Comparison of ENCODE assay signal across 1 cellular context in the genomic region with DNA sequence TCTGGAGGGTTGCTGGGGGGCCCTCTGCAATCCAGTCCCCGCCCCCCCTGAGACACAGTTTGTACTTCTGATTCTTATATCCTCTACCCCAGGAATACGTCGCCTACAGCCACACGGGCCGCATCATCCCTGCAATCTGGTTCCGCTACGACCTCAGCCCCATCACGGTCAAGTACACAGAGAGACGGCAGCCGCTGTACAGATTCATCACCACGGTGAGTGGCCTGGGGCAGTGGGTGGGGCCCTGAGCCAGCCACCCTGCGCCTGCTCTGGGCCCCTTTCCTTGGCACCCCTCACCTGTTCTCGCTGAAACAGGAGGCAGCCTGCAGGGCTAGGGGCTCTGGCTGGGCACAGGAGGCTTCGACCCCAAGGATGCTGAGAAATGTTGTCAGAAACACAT.
TF ChIP-seq lines count a peak whose summit lies in the region.

No MANE protein-coding gene starts in this region.

TF ChIP-seq in HepG2, 621 proteins besides CTCF, POLR2A, EP300 and RAD21:
- TF ChIP-seq AGO2 (optimal IDR thresholded peaks at IDR 0.05; ENCODE audit: low read depth, low read length) = peak; percentile 34
- TF ChIP-seq, protein P1, sequence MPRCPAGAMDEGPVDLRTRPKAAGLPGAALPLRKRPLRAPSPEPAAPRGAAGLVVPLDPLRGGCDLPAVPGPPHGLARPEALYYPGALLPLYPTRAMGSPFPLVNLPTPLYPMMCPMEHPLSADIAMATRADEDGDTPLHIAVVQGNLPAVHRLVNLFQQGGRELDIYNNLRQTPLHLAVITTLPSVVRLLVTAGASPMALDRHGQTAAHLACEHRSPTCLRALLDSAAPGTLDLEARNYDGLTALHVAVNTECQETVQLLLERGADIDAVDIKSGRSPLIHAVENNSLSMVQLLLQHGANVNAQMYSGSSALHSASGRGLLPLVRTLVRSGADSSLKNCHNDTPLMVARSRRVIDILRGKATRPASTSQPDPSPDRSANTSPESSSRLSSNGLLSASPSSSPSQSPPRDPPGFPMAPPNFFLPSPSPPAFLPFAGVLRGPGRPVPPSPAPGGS (CRISPR knock-in tag; IDR thresholded peaks at IDR 0.05) = no peak
